Comparison of ENCODE assay signal across 18 cellular contexts in the genomic region with DNA sequence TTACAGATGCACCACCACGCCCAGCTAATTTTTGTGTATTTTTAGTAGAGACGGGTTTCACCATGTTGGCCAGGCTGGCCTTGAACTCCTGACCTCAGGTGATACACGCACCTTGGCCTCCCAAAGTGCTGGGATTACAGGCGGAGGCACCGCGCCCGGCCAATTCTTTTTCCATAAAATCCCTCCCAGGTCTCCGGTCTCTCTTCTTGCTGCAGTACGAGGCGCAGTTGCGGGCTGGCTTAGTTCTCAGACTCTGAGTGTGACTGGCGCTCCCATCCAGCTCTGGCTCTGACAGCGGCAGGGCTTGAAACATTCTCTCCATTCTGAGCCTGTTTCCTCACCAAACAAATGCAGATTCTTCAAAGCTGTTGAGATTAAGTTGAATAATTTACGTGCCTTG.
DNase-seq lines count a peak whose midpoint lies in the region; ATAC-seq, FAIRE-seq and TF ChIP-seq lines count a peak whose summit lies in the region.
"Had no signal": no experiment of that assay in that cellular context is flagged by ENCODE, and none has a peak within 500 bp of the region (broad histone marks: within the 10 kb centered on the region; RNA-seq: fewer than 3 reads in every experiment).

No MANE protein-coding gene starts in this region.

- no peaks in the 10 kb centered on the region for H3K36me3 Mint-ChIP-seq in nephron progenitor cell (ENCODE audit: low read depth)

- FAIRE-seq in D721Med (lab: Jason Lieb, UNC): no peak
- FAIRE-seq: HepG2 had no signal

- DNase-seq in Right ventricle myocardium superior: peak; percentile 37
- no peak for DNase-seq in heart left ventricle
- DNase-seq in astrocyte of the hippocampus (ENCODE audit: low read depth, low spot score): peak; percentile 29
- no peak for DNase-seq in nephron progenitor cell
- DNase-seq in T-helper 1 cell: no peak
- no peak for DNase-seq in LoVo (ENCODE audit: low spot score)
- no peak for DNase-seq in D721Med (ENCODE audit: insufficient read length, low spot score)
- DNase-seq: COR-L47, DMS153, KG1, NCI-H1436, NCI-H2029, NCI-H2171, NCI-H446, NCI-H774, PC-3 had no signal

- TF ChIP-seq CTCF in heart left ventricle (IDR thresholded peaks at IDR 0.05): no peak
- no peak for TF ChIP-seq CTCF in nephron progenitor cell (IDR thresholded peaks at IDR 0.05)
- no peak for TF ChIP-seq CTCF in D721Med (IDR thresholded peaks at IDR 0.05; ENCODE audit: insufficient read depth, missing control alignments)

- peaks cover 0 to 42% (median 13%) of the 10 kb centered on the region in 9 donors for H3K27me3 ChIP-seq in heart left ventricle

- H3K9me3 Mint-ChIP-seq in nephron progenitor cell: peaks cover 11% of the 10 kb centered on the region

- no peak for ATAC-seq in Right ventricle myocardium superior (ENCODE audit: poor library complexity)
- ATAC-seq in heart left ventricle: no peak
- ATAC-seq: HepG2, PC-3 had no signal

- no peak overlapping the region for H3K4me3 ChIP-seq in heart left ventricle

- H3K4me1 Mint-ChIP-seq in nephron progenitor cell: peaks cover 49% of the 10 kb centered on the region

- H3K9me3 ChIP-seq in heart left ventricle: no peaks in the 10 kb centered on the region

- TF ChIP-seq POLR2A in heart left ventricle (IDR thresholded peaks at IDR 0.05): no peak

- no peaks in the 10 kb centered on the region for H3K36me3 ChIP-seq in heart left ventricle

- intact Hi-C loops in Right ventricle myocardium superior (cut with DNase I) (no loop called here), heart left ventricle (cut with DNase I) (no loop called here)

- H3K27ac ChIP-seq in heart left ventricle: no peak overlapping the region
- H3K27ac ChIP-seq: RWPE1 had no signal

- H3K4me3 Mint-ChIP-seq in nephron progenitor cell: no peak overlapping the region

- WGBS in heart left ventricle, 4 donors: 75 to 84% (median 77%) methylated on average over 14 of the region's 14 CpGs

- H3K4me1 ChIP-seq in heart left ventricle: no peaks in the 10 kb centered on the region

- no peaks in the 10 kb centered on the region for H3K27me3 Mint-ChIP-seq in nephron progenitor cell (ENCODE audit: low read depth, poor library complexity)

- H3K27ac Mint-ChIP-seq in nephron progenitor cell: peak overlapping the region; percentile 72

Comparison
In these comparisons a context has a peak if more than half of its experiments do, and no peak if none do; other contexts are left out.
1. DNase-seq: peak in Right ventricle myocardium superior (single experiment) and astrocyte of the hippocampus (single experiment); none in heart left ventricle (0 of 5), nephron progenitor cell (single experiment), T-helper 1 cell (0 of 5), LoVo (single experiment) and D721Med (single experiment).